ENCODE assay signal across 9 cellular contexts in genomic region chr14:22599349-22599748, GRCh38. TPM values are rescaled to one million over a fixed set of nuclear protein-coding genes. Genes with fewer than 3 reads are reported as not detected.
DNase-seq lines count a peak whose midpoint lies in the region; FAIRE-seq and TF ChIP-seq lines count a peak whose summit lies in the region.
"Had no signal": no experiment of that assay in that cellular context is flagged by ENCODE, and none has a peak within 500 bp of the region (broad histone marks: within the 10 kb centered on the region; RNA-seq: fewer than 3 reads in every experiment).

No MANE protein-coding gene starts in this region.

- no peak for TF ChIP-seq CTCF in brain microvascular endothelial cell (IDR thresholded peaks at IDR 0.05; ENCODE audit: low read depth, low read length, missing control alignments)
- TF ChIP-seq CTCF in transverse colon (IDR thresholded peaks at IDR 0.05), result no peak

- H3K4me3 Mint-ChIP-seq in activated naive CD4-positive, alpha-beta T cell treated with anti-CD3 and anti-CD28 coated beads, Interleukin-2, amount 10 ng/mL, durations not matched to agents 7 days and 5 days, result peak overlapping the region; percentile 88

- no peak overlapping the region for H2BK120ac ChIP-seq in mesenchymal stem cell (ENCODE audit: low read depth, low read length)

- H2BK15ac ChIP-seq in mesenchymal stem cell (ENCODE audit: low read depth, poor library complexity, severe bottlenecking), result no peak overlapping the region

- no peak overlapping the region for H3K4ac ChIP-seq in mesenchymal stem cell (ENCODE audit: low read depth in 1 of 2, low read length in 2 of 2)

- H3K4me1 ChIP-seq in mesenchymal stem cell (ENCODE audit: control insufficient read depth, insufficient read depth, low read depth, low read length) (peaks cover 7% of the 10 kb centered on the region), transverse colon (peaks cover 6 to 28% (median 17%) of the 10 kb centered on the region in 4 donors)

- peak overlapping the region; percentile 89 for H3K4me3 ChIP-seq in brain microvascular endothelial cell (ENCODE audit: low read depth, low read length)
- H3K4me3 ChIP-seq in mesenchymal stem cell (ENCODE audit: insufficient read depth in 1 of 2, low read depth in 1 of 2, low read length in 2 of 2), result peak overlapping the region in 1 of 2 experiments; percentile 100
- H3K4me3 ChIP-seq in transverse colon, result peak overlapping the region in 3 of 4 donors; percentile 64 to 73 (median 68)

- peak overlapping the region; percentile 97 for H3K9ac ChIP-seq in mesenchymal stem cell (ENCODE audit: low read length)

- H3K18ac ChIP-seq in mesenchymal stem cell (ENCODE audit: low read depth in 1 of 2, low read length in 2 of 2), result peak overlapping the region; percentile 38 to 48

- peak overlapping the region; percentile 58 for H3K4me2 ChIP-seq in mesenchymal stem cell (ENCODE audit: low read length, poor library complexity, severe bottlenecking)

- H3K27me3 Mint-ChIP-seq in activated naive CD4-positive, alpha-beta T cell treated with anti-CD3 and anti-CD28 coated beads, Interleukin-2, amount 10 ng/mL, durations not matched to agents 7 days and 5 days, result peaks cover 23% of the 10 kb centered on the region

- no peak overlapping the region for H2BK5ac ChIP-seq in mesenchymal stem cell (ENCODE audit: low read depth, low read length, poor library complexity, severe bottlenecking)

- WGBS in mesenchymal stem cell, result 100% methylated on average over 3 of the region's 3 CpGs
- WGBS in transverse colon (ENCODE audit: low coverage in 1 of 2), 2 donors, result 72 to 78% methylated on average over 3 of the region's 3 CpGs

- intact Hi-C loops in transverse colon (cut with DNase I; ENCODE audit: low total_unique reads), result no loop called here

- peaks cover 19% of the 10 kb centered on the region for H3K36me3 ChIP-seq in brain microvascular endothelial cell (replicated peaks)
- H3K36me3 ChIP-seq in mesenchymal stem cell (ENCODE audit: control insufficient read depth in 1 of 2, insufficient read depth in 2 of 2, low read depth in 1 of 2, low read length in 2 of 2), result peaks cover 22 to 36% of the 10 kb centered on the region in 2 experiments
- H3K36me3 ChIP-seq in transverse colon, result peaks cover 0 to 20% (median 9%) of the 10 kb centered on the region in 4 donors

- H3K9me3 Mint-ChIP-seq in activated naive CD4-positive, alpha-beta T cell treated with anti-CD3 and anti-CD28 coated beads, Interleukin-2, amount 10 ng/mL, durations not matched to agents 7 days and 5 days, result no peaks in the 10 kb centered on the region

- H3K23ac ChIP-seq in mesenchymal stem cell (ENCODE audit: low read length in 2 of 2), result no peak overlapping the region

- no peak overlapping the region for H4K8ac ChIP-seq in mesenchymal stem cell (ENCODE audit: low read length)

- H3K27ac ChIP-seq in brain microvascular endothelial cell (peak overlapping the region; percentile 82), mesenchymal stem cell (ENCODE audit: low read length, poor library complexity, severe bottlenecking) (peak overlapping the region; percentile 52), transverse colon (peak overlapping the region in 3 of 4 donors; percentile 88 to 91 (median 91))

- H2AFZ ChIP-seq in mesenchymal stem cell (ENCODE audit: low read depth, low read length), result no peak overlapping the region

- H4K91ac ChIP-seq in mesenchymal stem cell (ENCODE audit: low read length), result no peak overlapping the region

- H2AK5ac ChIP-seq in mesenchymal stem cell (ENCODE audit: low read length, severe bottlenecking), result peak overlapping the region; percentile 70

- H3K27me3 ChIP-seq in brain microvascular endothelial cell (replicated peaks) (no peaks in the 10 kb centered on the region), mesenchymal stem cell (ENCODE audit: control insufficient read depth in 1 of 2, insufficient read depth in 1 of 2, low read length in 2 of 2) (no peaks in the 10 kb centered on the region), transverse colon (no peaks in the 10 kb centered on the region)

- CTCF ChIA-PET in activated naive CD4-positive, alpha-beta T cell treated with anti-CD3 and anti-CD28 coated beads, Interleukin-2, amount 10 ng/mL, durations not matched to agents 7 days and 5 days (lab: Charles Lee), result interaction anchor here (0.9 to 5.0 kb wide), 8 partner anchors 10 to 54 kb away, joined by 3 to 39 read pairs (median 6); partner anchors contain the start of gene DAD1

- peak overlapping the region in 1 of 2 experiments; percentile 1 for H2BK12ac ChIP-seq in mesenchymal stem cell (ENCODE audit: low read length in 2 of 2)

- no peak overlapping the region for H3K14ac ChIP-seq in mesenchymal stem cell (ENCODE audit: low read length in 2 of 2)

- H3K36me3 Mint-ChIP-seq in activated naive CD4-positive, alpha-beta T cell treated with anti-CD3 and anti-CD28 coated beads, Interleukin-2, amount 10 ng/mL, durations not matched to agents 7 days and 5 days, result peaks cover 31% of the 10 kb centered on the region

- H3K79me1 ChIP-seq in mesenchymal stem cell (replicated peaks; ENCODE audit: low read length, poor library complexity, severe bottlenecking), result peaks cover 23% of the 10 kb centered on the region

- no peak overlapping the region for H3K27ac Mint-ChIP-seq in activated naive CD4-positive, alpha-beta T cell treated with anti-CD3 and anti-CD28 coated beads, Interleukin-2, amount 10 ng/mL, durations not matched to agents 7 days and 5 days

- H3K9me3 ChIP-seq in mesenchymal stem cell (ENCODE audit: control insufficient read depth, low read length), result no peaks in the 10 kb centered on the region
- H3K9me3 ChIP-seq in transverse colon, result no peaks in the 10 kb centered on the region

- TF ChIP-seq EP300 in transverse colon (IDR thresholded peaks at IDR 0.05; ENCODE audit: low read depth), result no peak

- DNase-seq in activated naive CD4-positive, alpha-beta T cell treated with anti-CD3 and anti-CD28 coated beads, Interleukin-2, amount 10 ng/mL, durations not matched to agents 7 days and 5 days, result no peak
- no peak for DNase-seq in activated naive CD4-positive, alpha-beta T cell treated with Interleukin-2 at 50 U/mL for 16 hours
- DNase-seq in brain microvascular endothelial cell (no peak), mesenchymal stem cell (no peak), transverse colon (no peak), EL (no peak), HuH-7 (ENCODE audit: low spot score) (no peak), frontal cortex (ENCODE audit: low spot score in 2 of 2) (no peak)
- DNase-seq: GOT3 had no signal

- H3K4me1 Mint-ChIP-seq in activated naive CD4-positive, alpha-beta T cell treated with anti-CD3 and anti-CD28 coated beads, Interleukin-2, amount 10 ng/mL, durations not matched to agents 7 days and 5 days, result peaks cover 33% of the 10 kb centered on the region

- TF ChIP-seq POLR2A in transverse colon (IDR thresholded peaks at IDR 0.05), result no peak

- in situ Hi-C loops in brain microvascular endothelial cell (cut with HindIII; ENCODE audit: low pct_ligation_motif_present, low sequenced_read_pairs) (no loop called here), transverse colon (cut with MboI; ENCODE audit: low pct_ligation_motif_present in 1 of 4, low pct_unique_long_range_greater_than_20kb in 1 of 4, low sequenced_read_pairs in 3 of 4) (loop anchor here in 1 of 4 donors (25.0 kb wide), 1 partner anchor 238 kb away; the partner anchor contains the start of genes MMP14 and MRPL52)

- no peak for FAIRE-seq in frontal cortex (lab: Jason Lieb, UNC)

RNA-seq across cellular contexts. Expression of gene ABHD4, which starts 1.2 kb away (rescaled TPM):
- 32.7 TPM for polyA plus RNA-seq in mesenchymal stem cell (2013, experiment 1 of 2)
- polyA plus RNA-seq in mesenchymal stem cell (2013, experiment 2 of 2), result 32.8 TPM
- total RNA-seq in transverse colon (10 to 100 TPM; 17.5 to 41.1 (median 23.1) TPM), frontal cortex (2.4 TPM)

RNA-seq across cellular contexts. Expression of gene DAD1, which starts 10.3 kb away (rescaled TPM):
- polyA plus RNA-seq in mesenchymal stem cell (2013, experiment 1 of 2), result 348 TPM
- polyA plus RNA-seq in mesenchymal stem cell (2013, experiment 2 of 2), result 351 TPM
- total RNA-seq in transverse colon, result 100 to 1,000 TPM in 3 of 4 donors, 10 to 100 TPM in 1; 31.4 to 154 (median 141) TPM
- 89.7 TPM for total RNA-seq in frontal cortex

RNA-seq across cellular contexts. Expression of gene OR6J1, which starts 44.8 kb away (rescaled TPM):
- not detected for polyA plus RNA-seq in mesenchymal stem cell (2013, experiment 1 of 2)
- not detected for polyA plus RNA-seq in mesenchymal stem cell (2013, experiment 2 of 2)
- total RNA-seq in transverse colon (not detected), frontal cortex (not detected)
